8 cellular contexts compared by ENCODE assay signal in genomic region chr11:33722579-33723234, GRCh38. TPM values are rescaled to one million over a fixed set of nuclear protein-coding genes. Genes with fewer than 3 reads are reported as not detected.
DNase-seq lines count a peak whose midpoint lies in the region; ATAC-seq and TF ChIP-seq lines count a peak whose summit lies in the region.

No MANE protein-coding gene starts in this region.

- H3K4me3 ChIP-seq in epithelial cell of esophagus (ENCODE audit: low read length): no peak overlapping the region

- DNase-seq in ELR (ENCODE audit: low read depth) (peak; percentile 93), MV-4-11 (lab: John Stamatoyannopoulos, UW) (peak; percentile 54), epithelial cell of esophagus (ENCODE audit: low read depth) (peak; percentile 64), sciatic nerve (ENCODE audit: low spot score) (peak; percentile 54), HuH-7.5 (ENCODE audit: low spot score) (no peak), NCI-H446 (lab: John Stamatoyannopoulos, UW) (no peak), DMS 273 treated with DMSO at 0.1 percent for 48 hours (lab: John Stamatoyannopoulos, UW) (no peak)

- TF ChIP-seq CTCF in epithelial cell of esophagus (IDR thresholded peaks at IDR 0.05; ENCODE audit: insufficient read depth, low read depth, low read length, missing control alignments): no peak

- intact Hi-C loops in sciatic nerve (cut with DNase I): no loop called here

- peak; percentile 84 for ATAC-seq in GM21529 (IDR thresholded peaks at IDR 0.05; ENCODE audit: unreplicated experiment)
- peak; percentile 11 for ATAC-seq in sciatic nerve

RNA-seq across cellular contexts. Expression of gene CD59, which starts 13.5 kb away (rescaled TPM):
- 679 TPM for total RNA-seq in sciatic nerve

RNA-seq across cellular contexts. Expression of gene C11orf91, which starts 22.1 kb away (rescaled TPM):
- total RNA-seq in sciatic nerve: not detected

RNA-seq across cellular contexts. Expression of gene FBXO3, which starts 51.6 kb away (rescaled TPM):
- total RNA-seq in sciatic nerve: 39.2 TPM

Comparison
In these comparisons a context has a peak if more than half of its experiments do, and no peak if none do; other contexts are left out.
1. DNase-seq: peak in ELR (single experiment), MV-4-11 (single experiment), epithelial cell of esophagus (single experiment) and sciatic nerve (single experiment); none in HuH-7.5 (single experiment), NCI-H446 (0 of 2) and DMS 273 treated with DMSO at 0.1 percent for 48 hours (single experiment).